ENCODE assay signal across 18 cellular contexts in the genomic region with DNA sequence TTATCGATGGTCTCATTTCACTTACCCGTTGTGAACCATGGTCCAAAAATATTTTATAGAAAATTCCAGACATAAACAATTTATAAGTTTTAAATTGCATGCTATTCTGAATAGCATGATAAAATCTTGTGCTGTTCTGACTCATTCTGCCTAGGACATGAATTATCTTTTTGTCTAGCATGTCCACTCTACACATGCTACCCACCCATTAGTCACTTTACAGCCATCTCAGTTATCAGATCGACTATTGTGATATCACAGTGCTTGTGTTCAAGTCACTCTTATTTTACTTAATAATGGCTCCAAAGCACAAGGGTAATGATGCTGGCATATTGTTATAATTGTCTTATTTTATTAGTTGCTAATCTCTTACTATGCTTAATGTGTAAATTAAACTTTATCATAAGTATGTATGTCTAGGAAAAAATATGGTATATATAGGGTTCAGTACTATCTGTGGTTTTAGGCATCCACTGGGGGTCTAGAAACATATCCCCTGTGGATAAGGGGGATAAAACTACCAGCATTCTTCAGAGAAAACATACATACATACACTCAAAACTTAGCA.
A peak's percentile ranks its signal among the peaks of the same experiment; 100 is the strongest.
DNase-seq lines count a peak whose midpoint lies in the region; ATAC-seq and TF ChIP-seq lines count a peak whose summit lies in the region.
"Had no signal": no experiment of that assay in that cellular context is flagged by ENCODE, and none has a peak within 500 bp of the region (broad histone marks: within the 10 kb centered on the region; RNA-seq: fewer than 3 reads in every experiment).

No MANE protein-coding gene starts in this region.

- no peak overlapping the region for H2BK5ac ChIP-seq in trophoblast cell (ENCODE audit: low read depth, low read length, poor library complexity)

- no peak overlapping the region for H3K23ac ChIP-seq in trophoblast cell (ENCODE audit: low read length)

- H4K8ac ChIP-seq in trophoblast cell (ENCODE audit: low read depth, low read length), result no peak overlapping the region

- H3K27ac ChIP-seq in SK-N-SH (ENCODE audit: low read depth in 2 of 2, low read length in 1 of 2) (peak overlapping the region in 1 of 2 experiments; percentile 81; a peak in 2 of 4 replicates), PC-3 (ENCODE audit: low read length) (no peak overlapping the region), trophoblast cell (ENCODE audit: low read depth, low read length) (no peak overlapping the region)
- H3K27ac ChIP-seq: 22Rv1, A549, BLaER1 had no signal

- no peaks in the 10 kb centered on the region for H3K27me3 Mint-ChIP-seq in nephron progenitor cell (ENCODE audit: low read depth, poor library complexity)
- H3K27me3 Mint-ChIP-seq: CD4-positive, alpha-beta memory T cell had no signal

- no peak overlapping the region for H3K18ac ChIP-seq in trophoblast cell (ENCODE audit: low read length)

- TF ChIP-seq EP300 in SK-N-SH (IDR thresholded peaks at IDR 0.05; ENCODE audit: borderline replicate concordance in 1 of 2, low read depth in 1 of 2, low read length in 1 of 2), result peak in 1 of 2 experiments; percentile 11; a peak in 1 of 4 replicates

- H3F3A ChIP-seq in SK-N-SH (replicated peaks; ENCODE audit: insufficient read depth), result no peaks in the 10 kb centered on the region
- H3F3A ChIP-seq in PC-3 (ENCODE audit: low read length, unreplicated experiment), result no peaks in the 10 kb centered on the region

- H4K20me1 ChIP-seq in SK-N-SH (ENCODE audit: insufficient read depth) (no peaks in the 10 kb centered on the region), PC-3 (ENCODE audit: low read length) (no peaks in the 10 kb centered on the region)
- H4K20me1 ChIP-seq: BLaER1 had no signal

- 2% methylated on average over 3 of the region's 3 CpGs for WGBS in SK-N-SH (ENCODE audit: low lambda C conversion rate)
- WGBS in trophoblast cell (ENCODE audit: extremely low coverage, insufficient coverage, insufficient read length), result no CpG with 5 or more reads among the region's 3 CpGs

- POLR2A ChIA-PET in SK-N-SH (lab: Yijun Ruan, JAX) (no interaction called here), PC-3 (lab: Charles Lee; ENCODE audit: unreplicated experiment) (no interaction called here)

- BruUV-seq in PC-3 (replicated peaks; lab: Mats Ljungman, UMichigan), result no TSS peak

- no peaks in the 10 kb centered on the region for H3K4me1 Mint-ChIP-seq in nephron progenitor cell
- H3K4me1 Mint-ChIP-seq: CD14-positive monocyte; CD4-positive, alpha-beta memory T cell; GM23338 had no signal

- H3K4me3 ChIP-seq in SK-N-SH (ENCODE audit: low read depth in 2 of 2, low read length in 1 of 2) (no peak overlapping the region), PC-3 (ENCODE audit: low read length) (no peak overlapping the region), trophoblast cell (ENCODE audit: low read depth, low read length) (no peak overlapping the region)
- H3K4me3 ChIP-seq: A549, BLaER1, GM23338 had no signal

- H3K9me3 ChIP-seq in SK-N-SH, result peaks cover 5% of the 10 kb centered on the region; the same call in 1 of the 2 replicates
- no peaks in the 10 kb centered on the region for H3K9me3 ChIP-seq in PC-3 (ENCODE audit: low read length)
- no peaks in the 10 kb centered on the region for H3K9me3 ChIP-seq in trophoblast cell (ENCODE audit: insufficient read depth, low read depth, low read length)
- H3K9me3 ChIP-seq: A549, BLaER1 had no signal

- H3K4ac ChIP-seq in trophoblast cell (ENCODE audit: low read depth, low read length), result no peak overlapping the region

- ATAC-seq in SK-N-SH treated with all-trans-retinoic acid at 6 μM for 48 hours, result no peak
- ATAC-seq in PC-3, result no peak
- ATAC-seq: A549, GM23338 had no signal

- TF ChIP-seq CTCF in SK-N-SH (IDR thresholded peaks at IDR 0.05) (no peak), PC-3 (conservative IDR thresholded peaks at IDR 0.05; ENCODE audit: low read depth, low read length) (no peak), nephron progenitor cell (IDR thresholded peaks at IDR 0.05) (no peak)

- peaks cover 3% of the 10 kb centered on the region for H3K9me3 Mint-ChIP-seq in nephron progenitor cell

- H3K9me2 ChIP-seq in SK-N-SH (no peaks in the 10 kb centered on the region), PC-3 (replicated peaks; ENCODE audit: low read length) (no peaks in the 10 kb centered on the region)

- no peaks in the 10 kb centered on the region for H3K79me2 ChIP-seq in SK-N-SH (ENCODE audit: insufficient read depth)
- no peaks in the 10 kb centered on the region for H3K79me2 ChIP-seq in PC-3 (ENCODE audit: low read length)
- no peaks in the 10 kb centered on the region for H3K79me2 ChIP-seq in trophoblast cell (ENCODE audit: control insufficient read depth, insufficient read depth, low read length, poor library complexity)

- H3K9ac ChIP-seq in SK-N-SH, result no peak overlapping the region
- H3K9ac ChIP-seq in PC-3 (ENCODE audit: low read length), result no peak overlapping the region
- H3K9ac ChIP-seq in trophoblast cell (ENCODE audit: low read length), result no peak overlapping the region
- H3K9ac ChIP-seq: BLaER1 had no signal

- CTCF ChIA-PET in SK-N-SH (lab: Yijun Ruan, JAX) (no interaction called here), PC-3 (lab: Charles Lee) (no interaction called here)

- no peak overlapping the region for H3K14ac ChIP-seq in trophoblast cell (ENCODE audit: low read length)

- no peak overlapping the region for H4K12ac ChIP-seq in trophoblast cell (ENCODE audit: low read depth, low read length)

- H2AFZ ChIP-seq in SK-N-SH (ENCODE audit: low read depth) (no peak overlapping the region), PC-3 (ENCODE audit: low read length) (no peak overlapping the region), trophoblast cell (ENCODE audit: insufficient read depth, low read length, poor library complexity) (no peak overlapping the region)
- H2AFZ ChIP-seq: GM23338 had no signal

- no peak overlapping the region for H4K91ac ChIP-seq in trophoblast cell (ENCODE audit: low read depth, low read length)

- intact Hi-C loops in PC-3 (cut with micrococcal nuclease), result no loop called here

- H3K4me3 Mint-ChIP-seq in nephron progenitor cell, result no peak overlapping the region
- H3K4me3 Mint-ChIP-seq: CD14-positive monocyte; CD4-positive, alpha-beta memory T cell; GM23338 had no signal

- no peaks in the 10 kb centered on the region for H3K27me3 ChIP-seq in SK-N-SH (ENCODE audit: insufficient read depth)
- H3K27me3 ChIP-seq in PC-3 (ENCODE audit: low read length), result no peaks in the 10 kb centered on the region
- no peaks in the 10 kb centered on the region for H3K27me3 ChIP-seq in trophoblast cell (ENCODE audit: insufficient read depth, low read length)
- H3K27me3 ChIP-seq: BLaER1 had no signal

- H3K27ac Mint-ChIP-seq in nephron progenitor cell, result no peak overlapping the region
- H3K27ac Mint-ChIP-seq: CD14-positive monocyte; CD4-positive, alpha-beta memory T cell; GM23338 had no signal

- no peak for TF ChIP-seq RAD21 in SK-N-SH (IDR thresholded peaks at IDR 0.05; ENCODE audit: low read length)

- no peak overlapping the region for H2BK120ac ChIP-seq in trophoblast cell (ENCODE audit: insufficient read depth, low read length, poor library complexity)

- no peaks in the 10 kb centered on the region for H3K36me3 Mint-ChIP-seq in nephron progenitor cell (ENCODE audit: low read depth)
- H3K36me3 Mint-ChIP-seq: CD14-positive monocyte; CD4-positive, alpha-beta memory T cell had no signal

- no peak for TF ChIP-seq POLR2A in erythroblast (IDR thresholded peaks at IDR 0.05; ENCODE audit: low read length)

- DNase-seq in SK-N-SH (no peak), PC-3 (peak; percentile 6), erythroblast (lab: John Stamatoyannopoulos, UW) (peak; percentile 25 to 47), trophoblast cell (peak; percentile 49 to 86), NCI-H1105 (lab: John Stamatoyannopoulos, UW) (no peak), nephron progenitor cell (no peak), NOMO-1 treated with dmso at 0.1 percent for 144 hours (lab: John Stamatoyannopoulos, UW; ENCODE audit: unreplicated experiment) (no peak)
- DNase-seq: CD4-positive, alpha-beta memory T cell; DMS153; DMS79 treated with DMSO at 0.1 percent for 48 hours; GF-D8; HCEC 1CT had no signal

- H2BK12ac ChIP-seq in trophoblast cell (ENCODE audit: low read length), result no peak overlapping the region

- H3K4me2 ChIP-seq in SK-N-SH (no peak overlapping the region), PC-3 (ENCODE audit: low read length) (no peak overlapping the region), trophoblast cell (ENCODE audit: low read length) (no peak overlapping the region)
- H3K4me2 ChIP-seq: A549, BLaER1, GM23338 had no signal

- H2AK5ac ChIP-seq in trophoblast cell (ENCODE audit: low read length), result no peak overlapping the region

- no peaks in the 10 kb centered on the region for H3K36me3 ChIP-seq in SK-N-SH (replicated peaks in 1 of 2; ENCODE audit: control insufficient read depth in 1 of 2, insufficient read depth in 2 of 2, low read length in 1 of 2)
- no peaks in the 10 kb centered on the region for H3K36me3 ChIP-seq in PC-3 (ENCODE audit: low read depth, low read length)
- H3K36me3 ChIP-seq in trophoblast cell (ENCODE audit: control insufficient read depth in 1 of 2, insufficient read depth in 2 of 2, low read length in 2 of 2), result peaks cover 0 to 2% of the 10 kb centered on the region in 2 experiments
- H3K36me3 ChIP-seq: BLaER1 had no signal

- peaks cover 13% of the 10 kb centered on the region for H3K79me1 ChIP-seq in trophoblast cell (ENCODE audit: low read length)

- H3K4me1 ChIP-seq in SK-N-SH (ENCODE audit: control insufficient read depth in 1 of 2, insufficient read depth in 2 of 2, low read depth in 1 of 2, low read length in 1 of 2) (no peaks in the 10 kb centered on the region; a peak in 2 of 4 replicates), PC-3 (ENCODE audit: insufficient read depth, low read length) (no peaks in the 10 kb centered on the region), trophoblast cell (ENCODE audit: control insufficient read depth in 1 of 2, insufficient read depth in 2 of 2, low read length in 2 of 2) (peaks cover 2 to 4% of the 10 kb centered on the region in 2 experiments)
- H3K4me1 ChIP-seq: A549, BLaER1 had no signal

TF ChIP-seq in SK-N-SH, 30 proteins besides CTCF, POLR2A, EP300 and RAD21 (continues in another document):
- TF ChIP-seq RCOR1 (IDR thresholded peaks at IDR 0.05; ENCODE audit: low read length) (no peak), RXRA (IDR thresholded peaks at IDR 0.05; ENCODE audit: borderline replicate concordance, low read depth) (no peak)

Comparison
In these comparisons a context has a peak if more than half of its experiments do, and no peak if none do; other contexts are left out.
1. DNase-seq: peak in PC-3 (single experiment), erythroblast (2 of 2) and trophoblast cell (2 of 2); none in SK-N-SH (single experiment), NCI-H1105 (single experiment), nephron progenitor cell (single experiment) and NOMO-1 treated with dmso at 0.1 percent for 144 hours (single experiment).